8 cellular contexts compared by ENCODE assay signal in the genomic region with DNA sequence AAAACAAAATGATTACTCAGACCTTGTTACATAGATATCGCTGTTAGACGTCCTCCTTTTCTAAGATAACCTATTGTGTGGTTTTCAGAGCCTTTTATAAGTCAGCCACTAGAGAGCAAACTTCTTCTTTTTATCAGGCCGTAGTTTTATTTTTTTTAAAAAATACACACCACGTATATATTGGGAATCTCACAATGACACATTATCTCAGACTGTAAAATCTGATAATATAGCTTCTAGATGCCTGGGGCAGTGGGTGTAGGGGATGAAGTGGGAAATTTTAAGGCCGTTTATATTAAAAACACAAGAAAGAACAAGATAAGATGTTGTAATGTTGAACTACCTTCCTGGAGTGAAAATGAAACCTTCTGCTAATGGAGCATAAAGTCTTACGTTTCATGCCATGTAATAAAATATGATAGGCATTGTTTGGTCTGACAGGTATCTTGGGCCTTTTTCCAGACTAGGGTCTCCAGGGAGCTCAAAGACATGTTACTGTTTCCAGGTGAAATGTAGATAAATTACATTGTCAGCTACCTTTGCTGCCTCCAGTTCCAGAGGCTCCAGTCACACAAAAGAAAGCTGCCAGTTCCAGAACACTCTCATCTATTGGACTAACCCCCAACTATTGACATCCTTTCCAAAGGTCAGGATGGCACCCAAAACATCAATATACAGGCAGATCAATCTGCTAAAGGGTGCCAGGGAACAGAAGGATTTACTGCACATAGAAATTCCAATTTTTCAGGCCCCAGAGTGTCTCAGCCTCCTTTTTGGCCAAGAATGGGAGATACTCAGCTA.
A peak's percentile ranks its signal among the peaks of the same experiment; 100 is the strongest.
DNase-seq lines count a peak whose midpoint lies in the region; ATAC-seq and TF ChIP-seq lines count a peak whose summit lies in the region.

No MANE protein-coding gene starts in this region.

- peak; percentile 98 for TF ChIP-seq CTCF in OCI-LY7 (conservative IDR thresholded peaks at IDR 0.05; ENCODE audit: low read length)

- peaks cover 3% of the 10 kb centered on the region for H3K27me3 ChIP-seq in mucosa of stomach (ENCODE audit: control insufficient read depth, insufficient read depth, low read length)

- H3K36me3 ChIP-seq in OCI-LY7 (ENCODE audit: insufficient read depth, low read length) = peaks cover 15% of the 10 kb centered on the region; the same call in 1 of the 2 replicates
- no peaks in the 10 kb centered on the region for H3K36me3 ChIP-seq in mucosa of stomach (ENCODE audit: control insufficient read depth, insufficient read depth, low read length)

- CTCF ChIA-PET in OCI-LY7 (lab: Charles Lee; ENCODE audit: unreplicated experiment) = interaction anchor here (0.6 to 1.8 kb wide), 7 partner anchors 26 to 348 kb away, joined by 3 to 7 read pairs (median 3); no protein-coding TSS in a partner anchor

- H3K79me2 ChIP-seq in OCI-LY7 (ENCODE audit: insufficient read depth, low read depth, low read length) = no peaks in the 10 kb centered on the region

- no peaks in the 10 kb centered on the region for H4K20me1 ChIP-seq in OCI-LY7 (ENCODE audit: insufficient read depth, low read length)

- intact Hi-C loops in OCI-LY7 (cut with micrococcal nuclease; ENCODE audit: unreplicated experiment) = loop anchor here (1.0 to 5.0 kb wide), 12 partner anchors 47 to 1040 kb away; partner anchors contain the start of gene CNR1

- H3K9me2 ChIP-seq in OCI-LY7 (ENCODE audit: insufficient read depth, low read length) = no peaks in the 10 kb centered on the region

- ATAC-seq in GM19452 (IDR thresholded peaks at IDR 0.05; ENCODE audit: unreplicated experiment) = peak; percentile 77
- ATAC-seq in HG03521 (IDR thresholded peaks at IDR 0.05; ENCODE audit: unreplicated experiment) = peak; percentile 58

- peak overlapping the region; percentile 80; the same call in 1 of the 2 replicates for H2AFZ ChIP-seq in OCI-LY7 (ENCODE audit: low read length)

- H3K9ac ChIP-seq in mucosa of stomach (ENCODE audit: low read length) = peak overlapping the region; percentile 69

- H3K4me2 ChIP-seq in OCI-LY7 (ENCODE audit: low read length) = peak overlapping the region; percentile 69

- peaks cover 68% of the 10 kb centered on the region for H3K4me1 ChIP-seq in OCI-LY7 (ENCODE audit: insufficient read depth, low read length, poor library complexity, severe bottlenecking)
- no peaks in the 10 kb centered on the region for H3K4me1 ChIP-seq in mucosa of stomach (ENCODE audit: control insufficient read depth, insufficient read depth, low read length)

- peaks cover 15% of the 10 kb centered on the region; the same call in 1 of the 2 replicates for H3K9me3 ChIP-seq in OCI-LY7 (ENCODE audit: low read length)
- no peaks in the 10 kb centered on the region for H3K9me3 ChIP-seq in mucosa of stomach (ENCODE audit: control insufficient read depth, low read length)

- H3K4me3 ChIP-seq in OCI-LY7 (ENCODE audit: low read depth, low read length, poor library complexity, severe bottlenecking) (peak overlapping the region; percentile 42), mucosa of stomach (ENCODE audit: low read length) (peak overlapping the region; percentile 2)

- POLR2A ChIA-PET in OCI-LY7 (lab: Charles Lee) = interaction anchor here (0.5 to 6.1 kb wide), 58 partner anchors 7 to 1039 kb away, joined by 3 to 122 read pairs (median 5); partner anchors contain the start of genes ORC3 and RARS2

- BruUV-seq in OCI-LY7 (replicated peaks; lab: Mats Ljungman, UMichigan) = no TSS peak

- peak overlapping the region; percentile 81 for H3K27ac ChIP-seq in OCI-LY7 (ENCODE audit: low read depth, low read length, poor library complexity, severe bottlenecking)

- DNase-seq in DMS53 treated with DMSO at 0.1 percent for 48 hours (lab: John Stamatoyannopoulos, UW; ENCODE audit: unreplicated experiment) = peak; percentile 34
- DNase-seq in OCI-LY7 (ENCODE audit: low spot score) = peak; percentile 84
- DNase-seq in cerebellum (ENCODE audit: low spot score) = peak; percentile 40
- DNase-seq in GDM1 (lab: John Stamatoyannopoulos, UW) = no peak
- DNase-seq in KG1 (lab: John Stamatoyannopoulos, UW) = no peak

Comparison
In these comparisons a context has a peak if more than half of its experiments do, and no peak if none do; other contexts are left out.
1. DNase-seq: peak in DMS53 treated with DMSO at 0.1 percent for 48 hours (single experiment), OCI-LY7 (single experiment) and cerebellum (single experiment); none in GDM1 (single experiment) and KG1 (single experiment).